ENCODE assay signal across 15 cellular contexts in the genomic region with DNA sequence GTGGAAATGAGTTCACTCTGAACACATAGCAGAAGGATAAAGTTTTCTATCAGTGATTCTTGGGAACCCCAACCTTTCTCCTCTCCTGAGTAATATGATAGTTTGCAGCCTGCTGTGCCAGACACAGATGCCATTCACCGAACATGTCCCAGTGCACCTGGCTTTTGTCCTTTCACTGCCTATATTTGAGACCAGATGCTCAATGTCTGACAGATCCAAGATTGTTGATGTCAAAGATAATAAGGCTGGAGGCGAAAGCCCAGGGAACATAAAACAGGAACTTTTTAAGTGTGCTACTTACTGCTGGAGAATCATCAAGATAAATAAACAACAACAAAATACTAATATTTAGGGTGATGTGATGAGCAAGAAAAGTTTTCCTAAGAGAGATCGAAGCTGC.
"Had no signal": no experiment of that assay in that cellular context is flagged by ENCODE, and none has a peak within 500 bp of the region (broad histone marks: within the 10 kb centered on the region; RNA-seq: fewer than 3 reads in every experiment).

No MANE protein-coding gene starts in this region.

- ATAC-seq: activated naive CD8-positive, alpha-beta T cell treated with anti-CD3 and anti-CD28 coated beads, Interleukin-2, amount 50 U/mL, for 24 hours; stimulated activated naive CD8-positive, alpha-beta T cell treated with anti-CD3 and anti-CD28 coated beads, Interleukin-15, Interleukin-2, amounts not matched to agents 100 U/mL and 50 U/mL, for 24 hours; upper lobe of right lung had no signal

- H3K4me1 Mint-ChIP-seq: activated CD4-positive, alpha-beta memory T cell treated with anti-CD3 and anti-CD28 coated beads, Interleukin-2, amount 10 ng/mL, durations not matched to agents 7 days and 5 days had no signal

- H3K27ac ChIP-seq: ascending aorta, ovary, suprapubic skin, upper lobe of right lung had no signal

- H3K9me3 ChIP-seq: ascending aorta, ovary, suprapubic skin, upper lobe of right lung had no signal

- H3K36me3 ChIP-seq: ascending aorta, ovary, upper lobe of right lung had no signal

- H3K4me1 ChIP-seq: ascending aorta had no signal

- DNase-seq: activated CD4-positive, alpha-beta memory T cell treated with anti-CD3 and anti-CD28 coated beads, Interleukin-2, amount 10 ng/mL, durations not matched to agents 7 days and 5 days; activated CD4-positive, alpha-beta T cell treated with anti-CD3 and anti-CD28 coated beads for 1 hour; activated CD8-positive, alpha-beta memory T cell treated with anti-CD3 and anti-CD28 coated beads, Interleukin-2, amount 50 U/mL, for 4 hours; activated naive CD4-positive, alpha-beta T cell treated with Interleukin-2 at 50 U/mL for 16 hours; activated naive CD8-positive, alpha-beta T cell treated with anti-CD3 and anti-CD28 coated beads, Interleukin-2, amount 50 U/mL, for 24 hours; endodermal cell; erythroblast; hypothalamus; kidney glomerular epithelial cell; ovary; stimulated activated CD4-positive, alpha-beta T cell treated with anti-CD3 and anti-CD28 coated beads, Interleukin-2, amount 100 ng/mL, for 48 hours; stimulated activated naive CD8-positive, alpha-beta T cell treated with anti-CD3 and anti-CD28 coated beads, Interleukin-15, Interleukin-2, amounts not matched to agents 100 U/mL and 50 U/mL, for 24 hours; upper lobe of right lung had no signal

- H3K27me3 Mint-ChIP-seq: activated CD4-positive, alpha-beta memory T cell treated with anti-CD3 and anti-CD28 coated beads, Interleukin-2, amount 10 ng/mL, durations not matched to agents 7 days and 5 days; activated naive CD8-positive, alpha-beta T cell treated with anti-CD3 and anti-CD28 coated beads, Interleukin-2, amount 50 U/mL, for 24 hours had no signal

- H3K4me3 ChIP-seq: ascending aorta, ovary, suprapubic skin, upper lobe of right lung had no signal

- H3K27me3 ChIP-seq: ascending aorta, ovary, suprapubic skin, upper lobe of right lung had no signal

- H3K9me3 Mint-ChIP-seq: activated CD4-positive, alpha-beta memory T cell treated with anti-CD3 and anti-CD28 coated beads, Interleukin-2, amount 10 ng/mL, durations not matched to agents 7 days and 5 days; activated naive CD8-positive, alpha-beta T cell treated with anti-CD3 and anti-CD28 coated beads, Interleukin-2, amount 50 U/mL, for 24 hours; endodermal cell had no signal

- H3K4me3 Mint-ChIP-seq: activated CD4-positive, alpha-beta memory T cell treated with anti-CD3 and anti-CD28 coated beads, Interleukin-2, amount 10 ng/mL, durations not matched to agents 7 days and 5 days; activated naive CD8-positive, alpha-beta T cell treated with anti-CD3 and anti-CD28 coated beads, Interleukin-2, amount 50 U/mL, for 24 hours; endodermal cell had no signal

- H3K27ac Mint-ChIP-seq: activated CD4-positive, alpha-beta memory T cell treated with anti-CD3 and anti-CD28 coated beads, Interleukin-2, amount 10 ng/mL, durations not matched to agents 7 days and 5 days; activated naive CD8-positive, alpha-beta T cell treated with anti-CD3 and anti-CD28 coated beads, Interleukin-2, amount 50 U/mL, for 24 hours; endodermal cell had no signal
